In the genomic region with DNA sequence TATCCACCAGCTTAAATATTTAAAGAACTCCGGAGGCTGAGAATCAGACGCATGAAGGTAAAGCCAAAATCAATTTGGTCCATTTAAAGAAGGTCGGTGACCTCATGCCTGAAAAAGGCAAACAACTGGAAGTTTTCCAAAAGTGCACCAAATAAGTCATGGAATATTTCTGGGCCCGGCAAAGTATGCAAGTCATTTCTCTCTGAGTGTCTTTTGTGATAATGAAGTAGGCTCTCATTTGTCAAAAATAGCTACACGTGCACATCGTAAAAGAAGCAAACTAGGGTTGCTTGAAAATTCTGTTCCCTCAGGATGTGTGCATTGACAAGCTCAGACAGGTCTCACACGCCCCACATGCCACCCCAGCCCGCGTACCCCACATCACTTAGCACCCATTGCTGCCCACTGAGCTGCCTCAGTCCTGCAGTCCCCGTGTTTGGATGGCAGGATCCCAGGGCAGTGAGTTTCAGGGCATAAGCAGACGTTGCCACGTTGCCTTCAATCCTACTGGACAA, we compare ENCODE assay signal across 9 cellular contexts. TPM values are rescaled to one million over a fixed set of nuclear protein-coding genes. Genes with fewer than 3 reads are reported as not detected.
DNase-seq lines count a peak whose midpoint lies in the region; ATAC-seq, FAIRE-seq and TF ChIP-seq lines count a peak whose summit lies in the region.
"Had no signal": no experiment of that assay in that cellular context is flagged by ENCODE, and none has a peak within 500 bp of the region (broad histone marks: within the 10 kb centered on the region; RNA-seq: fewer than 3 reads in every experiment).

No MANE protein-coding gene starts in this region.

- in situ Hi-C loops in transverse colon (cut with MboI; ENCODE audit: low pct_ligation_motif_present in 1 of 4, low pct_unique_long_range_greater_than_20kb in 1 of 4, low sequenced_read_pairs in 3 of 4) = no loop called here

- DNase-seq in NCI-H2029 (lab: John Stamatoyannopoulos, UW) (peak; percentile 68), bronchial epithelial cell (ENCODE audit: low read depth) (peak; percentile 75), left lung (no peak), transverse colon (no peak)
- DNase-seq in stimulated activated naive CD8-positive, alpha-beta T cell treated with anti-CD3 and anti-CD28 coated beads, Interleukin-15, amount 100 ng/mL, for 72 hours = no peak
- no peak for DNase-seq in stimulated activated CD4-positive, alpha-beta T cell treated with anti-CD3 and anti-CD28 coated beads, Interleukin-12 subunit alpha, Interleukin-12 subunit beta, amount 100 ng/mL, for 4 hours

- H3K27me3 Mint-ChIP-seq in stimulated activated naive CD8-positive, alpha-beta T cell treated with anti-CD3 and anti-CD28 coated beads, Interleukin-15, amount 100 ng/mL, for 72 hours = no peaks in the 10 kb centered on the region

- TF ChIP-seq POLR2A in transverse colon (IDR thresholded peaks at IDR 0.05) = no peak

- H3K36me3 ChIP-seq in bronchial epithelial cell (ENCODE audit: control insufficient read depth, insufficient read depth, low read length) (peaks cover 7% of the 10 kb centered on the region), left lung (peaks cover 0 to 26% of the 10 kb centered on the region in 2 donors), transverse colon (no peaks in the 10 kb centered on the region)

- no peak overlapping the region for H3K4me3 ChIP-seq in bronchial epithelial cell (ENCODE audit: low read depth, low read length)
- no peak overlapping the region for H3K4me3 ChIP-seq in left lung
- no peak overlapping the region for H3K4me3 ChIP-seq in transverse colon
- H3K4me3 ChIP-seq: hepatocyte had no signal

- H3K4me3 Mint-ChIP-seq in stimulated activated naive CD8-positive, alpha-beta T cell treated with anti-CD3 and anti-CD28 coated beads, Interleukin-15, amount 100 ng/mL, for 72 hours = no peak overlapping the region

- peak overlapping the region in 1 of 2 donors; percentile 40 for H3K27ac Mint-ChIP-seq in stimulated activated naive CD8-positive, alpha-beta T cell treated with anti-CD3 and anti-CD28 coated beads, Interleukin-15, amount 100 ng/mL, for 72 hours

- H3K9me3 ChIP-seq in left lung = no peaks in the 10 kb centered on the region
- no peaks in the 10 kb centered on the region for H3K9me3 ChIP-seq in transverse colon

- no peak for TF ChIP-seq EP300 in transverse colon (IDR thresholded peaks at IDR 0.05; ENCODE audit: low read depth)

- ATAC-seq in left lung (peak; percentile 49), HG03025 (IDR thresholded peaks at IDR 0.05; ENCODE audit: low FRiP score, unreplicated experiment) (no peak), HG02571 (IDR thresholded peaks at IDR 0.05; ENCODE audit: unreplicated experiment) (no peak)
- no peak for ATAC-seq in stimulated activated naive CD8-positive, alpha-beta T cell treated with anti-CD3 and anti-CD28 coated beads, Interleukin-15, amount 100 ng/mL, for 72 hours

- TF ChIP-seq CTCF in bronchial epithelial cell (IDR thresholded peaks at IDR 0.05; ENCODE audit: insufficient read depth, low read length, severe bottlenecking) (no peak), left lung (IDR thresholded peaks at IDR 0.05) (no peak), transverse colon (IDR thresholded peaks at IDR 0.05) (no peak)

- intact Hi-C loops in left lung (cut with DNase I) = no loop called here
- intact Hi-C loops in transverse colon (cut with DNase I; ENCODE audit: low total_unique reads) = no loop called here

- H3K27ac ChIP-seq in left lung = peak overlapping the region; percentile 48 to 65
- peak overlapping the region; percentile 46 to 85 (median 70) for H3K27ac ChIP-seq in transverse colon
- H3K27ac ChIP-seq: hepatocyte had no signal

- peaks cover 10 to 16% of the 10 kb centered on the region in 2 donors for H3K4me1 ChIP-seq in left lung
- H3K4me1 ChIP-seq in transverse colon = peaks cover 17 to 41% (median 25%) of the 10 kb centered on the region in 4 donors

- peaks cover 13% of the 10 kb centered on the region for H3K4me1 Mint-ChIP-seq in stimulated activated naive CD8-positive, alpha-beta T cell treated with anti-CD3 and anti-CD28 coated beads, Interleukin-15, amount 100 ng/mL, for 72 hours

- H3K27me3 ChIP-seq in bronchial epithelial cell (ENCODE audit: control insufficient read depth, insufficient read depth, low read length) (no peaks in the 10 kb centered on the region), left lung (no peaks in the 10 kb centered on the region), transverse colon (no peaks in the 10 kb centered on the region)
- H3K27me3 ChIP-seq: hepatocyte had no signal

- 50 to 66% methylated on average over 11 to 12 of the region's 12 CpGs for WGBS in transverse colon (ENCODE audit: low coverage in 1 of 2), 2 donors

- FAIRE-seq in bronchial epithelial cell (lab: Jason Lieb, UNC) = peak; percentile 36

- no peaks in the 10 kb centered on the region for H3K9me3 Mint-ChIP-seq in stimulated activated naive CD8-positive, alpha-beta T cell treated with anti-CD3 and anti-CD28 coated beads, Interleukin-15, amount 100 ng/mL, for 72 hours

RNA-seq across cellular contexts. Expression of a gene that starts 20.5 kb away (rescaled TPM):
- total RNA-seq in bronchial epithelial cell (213 and 243 TPM in 2 replicates), left lung (10 to 100 TPM; 78.2 to 81.3 TPM), transverse colon (100 to 1,000 TPM; 195 to 554 (median 359) TPM)

RNA-seq across cellular contexts. Expression of a gene that starts 31.9 kb away (rescaled TPM):
- total RNA-seq in bronchial epithelial cell (97.8 and 117 TPM in 2 replicates), left lung (10 to 100 TPM; 72.7 to 76.3 TPM), transverse colon (100 to 1,000 TPM; 163 to 261 (median 224) TPM)

Comparison
In these comparisons a context has a peak if more than half of its experiments do, and no peak if none do; other contexts are left out.
1. DNase-seq: peak in NCI-H2029 (single experiment) and bronchial epithelial cell (single experiment); none in left lung (0 of 2), transverse colon (single experiment), stimulated activated naive CD8-positive, alpha-beta T cell treated with anti-CD3 and anti-CD28 coated beads, Interleukin-15, amount 100 ng/mL, for 72 hours (0 of 2) and stimulated activated CD4-positive, alpha-beta T cell treated with anti-CD3 and anti-CD28 coated beads, Interleukin-12 subunit alpha, Interleukin-12 subunit beta, amount 100 ng/mL, for 4 hours (single experiment).